In genomic region chr19:30228113-30228725, GRCh38 we compare ENCODE assay signal across 8 cellular contexts.
DNase-seq lines count a peak whose midpoint lies in the region; ATAC-seq and TF ChIP-seq lines count a peak whose summit lies in the region.

No MANE protein-coding gene starts in this region.

- H3K27me3 Mint-ChIP-seq in T-helper 17 cell = peaks cover 70% of the 10 kb centered on the region

- no peaks in the 10 kb centered on the region for H3K9me3 ChIP-seq in T-helper 17 cell (ENCODE audit: control insufficient read depth, low read length, poor library complexity, severe bottlenecking)

- TF ChIP-seq CTCF in GM12865 (IDR thresholded peaks at IDR 0.05; ENCODE audit: insufficient read depth, low read depth, low read length, missing control alignments) (no peak), omental fat pad (IDR thresholded peaks at IDR 0.05) (no peak)

- peak overlapping the region; percentile 41 for H3K4me3 Mint-ChIP-seq in T-helper 17 cell

- H3K36me3 Mint-ChIP-seq in T-helper 17 cell (ENCODE audit: low read depth) = peaks cover 16% of the 10 kb centered on the region

- DNase-seq in GM12865 (ENCODE audit: low read depth) = peak; percentile 5
- DNase-seq in T-helper 17 cell = no peak
- DNase-seq in left ventricle myocardium superior = peak; percentile 36
- no peak for DNase-seq in skeletal muscle cell (ENCODE audit: low read depth)
- no peak for DNase-seq in inferior parietal cortex (ENCODE audit: extremely low spot score)
- DNase-seq in stimulated activated CD4-positive, alpha-beta T cell treated with anti-CD3 and anti-CD28 coated beads, Interleukin-4, amount 100 ng/mL, for 24 hours = no peak
- DNase-seq in omental fat pad (ENCODE audit: low spot score) = no peak

- intact Hi-C loops in left ventricle myocardium superior (cut with micrococcal nuclease) = loop anchor here (10.0 kb wide), 2 partner anchors 177 to 417 kb away; no protein-coding TSS in a partner anchor

- no peak overlapping the region for H3K4me3 ChIP-seq in GM12865 (ENCODE audit: low read depth, low read length)
- H3K4me3 ChIP-seq in skeletal muscle cell (ENCODE audit: low read depth, low read length) = peak overlapping the region; percentile 49

- no peak overlapping the region for H3K27ac Mint-ChIP-seq in T-helper 17 cell

- peaks cover 20% of the 10 kb centered on the region for H3K4me1 Mint-ChIP-seq in T-helper 17 cell

- ATAC-seq in T-helper 17 cell = no peak
- ATAC-seq in left ventricle myocardium superior = peak; percentile 5
- ATAC-seq in omental fat pad (ENCODE audit: low FRiP score) = no peak
- no peak for ATAC-seq in HG02970 (IDR thresholded peaks at IDR 0.05; ENCODE audit: low FRiP score, unreplicated experiment)

Comparison
In these comparisons a context has a peak if more than half of its experiments do, and no peak if none do; other contexts are left out.
1. DNase-seq: peak in GM12865 (single experiment) and left ventricle myocardium superior (single experiment); none in T-helper 17 cell (0 of 3), skeletal muscle cell (single experiment), inferior parietal cortex (single experiment), stimulated activated CD4-positive, alpha-beta T cell treated with anti-CD3 and anti-CD28 coated beads, Interleukin-4, amount 100 ng/mL, for 24 hours (single experiment) and omental fat pad (single experiment).